In genomic region chr10:70404036-70404905, GRCh38 we compare ENCODE assay signal across 8 cellular contexts. TPM values are rescaled to one million over a fixed set of nuclear protein-coding genes. Genes with fewer than 3 reads are reported as not detected.
DNase-seq lines count a peak whose midpoint lies in the region; ATAC-seq and TF ChIP-seq lines count a peak whose summit lies in the region.

EIF4EBP2 (plus strand) TSS chr10:70404145; CDS start chr10:70404402, 257 bp downstream.

- H3K79me2 ChIP-seq in parathyroid adenoma = peaks cover 17% of the 10 kb centered on the region

- POLR2A ChIA-PET in T-cell (lab: Charles Lee) = interaction anchor here (0.8 to 1.4 kb wide), 2 partner anchors 9 to 258 kb away, joined by 3 to 4 read pairs; partner anchors contain the start of gene TYSND1 (in 1 of the 2)

- ATAC-seq in HG02763 (IDR thresholded peaks at IDR 0.05; ENCODE audit: unreplicated experiment) (peak; percentile 86), T-cell (replicated peaks in 1 of 4) (peak; percentile 92 to 96 (median 96))

- no peaks in the 10 kb centered on the region for H3K9me3 ChIP-seq in adipocyte (ENCODE audit: control insufficient read depth, low read length)
- no peaks in the 10 kb centered on the region for H3K9me3 ChIP-seq in cardiac muscle cell (ENCODE audit: low read depth)
- no peaks in the 10 kb centered on the region for H3K9me3 ChIP-seq in parathyroid adenoma (ENCODE audit: control insufficient read depth, low read length)
- H3K9me3 ChIP-seq in tibial nerve = no peaks in the 10 kb centered on the region

- H3K9me3 Mint-ChIP-seq in T-cell = no peaks in the 10 kb centered on the region

- H3K36me3 ChIP-seq in adipocyte (ENCODE audit: control insufficient read depth, insufficient read depth, low read length, severe bottlenecking) = no peaks in the 10 kb centered on the region
- H3K36me3 ChIP-seq in cardiac muscle cell = no peaks in the 10 kb centered on the region
- H3K36me3 ChIP-seq in parathyroid adenoma (ENCODE audit: control insufficient read depth, insufficient read depth, low read length) = no peaks in the 10 kb centered on the region
- H3K36me3 ChIP-seq in tibial nerve = no peaks in the 10 kb centered on the region

- H3K27ac ChIP-seq in cardiac muscle cell (peak within 1 kb of the TSS; percentile 89), parathyroid adenoma (peak within 1 kb of the TSS; percentile 94), tibial nerve (peak within 1 kb of the TSS; percentile 95 to 99 (median 96))

- H3K4me3 Mint-ChIP-seq in T-cell = peak within 1 kb of the TSS; percentile 95 to 100 (median 96)

- H3K27me3 ChIP-seq in adipocyte (replicated peaks; ENCODE audit: control insufficient read depth, insufficient read depth, low read length) (no peaks in the 10 kb centered on the region), cardiac muscle cell (no peaks in the 10 kb centered on the region), parathyroid adenoma (ENCODE audit: control insufficient read depth, insufficient read depth, low read length) (no peaks in the 10 kb centered on the region), tibial nerve (no peaks in the 10 kb centered on the region)

- H3K4me2 ChIP-seq in parathyroid adenoma (ENCODE audit: low read length) = peak within 1 kb of the TSS; percentile 79

- H3K9ac ChIP-seq in adipocyte (ENCODE audit: low read length) (peak within 1 kb of the TSS; percentile 100), parathyroid adenoma (peak within 1 kb of the TSS; percentile 90)

- no peaks in the 10 kb centered on the region for H3K27me3 Mint-ChIP-seq in T-cell

- CTCF ChIA-PET in T-cell (lab: Charles Lee) = interaction anchor here (0.5 to 2.0 kb wide), 9 partner anchors 38 to 258 kb away, joined by 3 to 15 read pairs (median 3); partner anchors contain the start of gene TYSND1 (in 1 of the 2)

- H3K4me3 ChIP-seq in GM12865 (ENCODE audit: low read depth, low read length) = peak within 1 kb of the TSS; percentile 84
- peak within 1 kb of the TSS; percentile 99 for H3K4me3 ChIP-seq in adipocyte (ENCODE audit: low read length)
- peak within 1 kb of the TSS; percentile 94 for H3K4me3 ChIP-seq in cardiac muscle cell
- peak within 1 kb of the TSS; percentile 69 for H3K4me3 ChIP-seq in parathyroid adenoma (ENCODE audit: low read depth, low read length)
- peak within 1 kb of the TSS; percentile 72 to 99 (median 90) for H3K4me3 ChIP-seq in tibial nerve

- TF ChIP-seq CTCF in GM12865 (IDR thresholded peaks at IDR 0.05; ENCODE audit: insufficient read depth, low read depth, low read length, missing control alignments) = no peak
- no peak for TF ChIP-seq CTCF in cardiac muscle cell (IDR thresholded peaks at IDR 0.05; ENCODE audit: low read depth, low read length)
- TF ChIP-seq CTCF in parathyroid adenoma (IDR thresholded peaks at IDR 0.05) = peak; percentile 4
- peak in 1 of 5 experiments; percentile 36 for TF ChIP-seq CTCF in tibial nerve (IDR thresholded peaks at IDR 0.05)

- 0% methylated on average over 55 to 72 of the region's 110 CpGs for WGBS in tibial nerve, 2 donors

- peaks cover 10% of the 10 kb centered on the region for H3K36me3 Mint-ChIP-seq in T-cell

- H3K4me1 ChIP-seq in adipocyte (ENCODE audit: control insufficient read depth, insufficient read depth, low read length) (peaks cover 28% of the 10 kb centered on the region), cardiac muscle cell (ENCODE audit: low read depth) (peaks cover 10% of the 10 kb centered on the region), parathyroid adenoma (peaks cover 13% of the 10 kb centered on the region), tibial nerve (peaks cover 0 to 39% (median 18%) of the 10 kb centered on the region in 4 donors)

- peak within 1 kb of the TSS; percentile 91 to 92 for H3K27ac Mint-ChIP-seq in T-cell

- TF ChIP-seq POLR2A in tibial nerve (IDR thresholded peaks at IDR 0.05) = peak; percentile 94 to 99

- peak; percentile 66 to 100 for TF ChIP-seq EP300 in tibial nerve (IDR thresholded peaks at IDR 0.05)

- DNase-seq in GM12865 (ENCODE audit: low read depth) (peak; percentile 97), NCI-H1436 (lab: John Stamatoyannopoulos, UW) (peak; percentile 93), T-cell (peak; percentile 89 to 100 (median 96)), adipocyte (ENCODE audit: low read depth) (peak; percentile 99), cardiac muscle cell (ENCODE audit: low read depth in 1 of 2, low spot score in 1 of 2) (peak; percentile 96 to 98), tibial nerve (ENCODE audit: low spot score in 2 of 2) (peak; percentile 98 to 99)

- H3K4me1 Mint-ChIP-seq in T-cell = peaks cover 41 to 54% (median 50%) of the 10 kb centered on the region in 3 donors

- H2AFZ ChIP-seq in parathyroid adenoma = peak within 1 kb of the TSS; percentile 89

RNA-seq across cellular contexts. Expression of gene EIF4EBP2, which starts in this region (rescaled TPM):
- total RNA-seq in T-cell = 10 to 100 TPM; 39.9 to 47.7 (median 42.6) TPM
- total RNA-seq in cardiac muscle cell = 39.1 and 43.0 TPM in 2 replicates
- polyA plus RNA-seq in cardiac muscle cell = 36.8 and 40.3 TPM in 2 replicates
- 10 to 100 TPM; 68.4 to 87.9 (median 77.2) TPM for total RNA-seq in tibial nerve

Comparison
In these comparisons a context has a peak if more than half of its experiments do, and no peak if none do; other contexts are left out.
1. Peak in every context shown above with its lines: DNase-seq, ATAC-seq, H3K4me3 ChIP-seq and H3K27ac ChIP-seq.